ENCODE assay signal across 34 cellular contexts in genomic region chrX:99777912-99778311, GRCh38.
"Had no signal": no experiment of that assay in that cellular context is flagged by ENCODE, and none has a peak within 500 bp of the region (broad histone marks: within the 10 kb centered on the region; RNA-seq: fewer than 3 reads in every experiment).

No MANE protein-coding gene starts in this region.

- H3K9me3 Mint-ChIP-seq: activated B cell treated with CpG ODN at 0.5 μM for 24 hours; activated CD4-positive, alpha-beta memory T cell treated with anti-CD3 and anti-CD28 coated beads for 36 hours; activated CD4-positive, alpha-beta T cell treated with anti-CD3 and anti-CD28 coated beads, Interleukin-2, amount 10 ng/mL, durations not matched to agents 24 days and 14 days; activated CD8-positive, alpha-beta T cell treated with anti-CD3 and anti-CD28 coated beads for 36 hours; activated naive CD4-positive, alpha-beta T cell treated with anti-CD3 and anti-CD28 coated beads, Interleukin-2, amount 50 U/mL, for 72 hours; activated naive CD8-positive, alpha-beta T cell treated with anti-CD3 and anti-CD28 coated beads for 36 hours; activated T-cell treated with anti-CD3 and anti-CD28 coated beads, Interleukin-2, amount 50 U/mL, for 4 hours; activated T-helper 1 cell treated with anti-CD3 and anti-CD28 coated beads, Interleukin-12 subunit alpha, Interleukin-12 subunit beta, Interleukin-2, Interleukin-4 antibody, amounts not matched to agents 30 ng/mL and 10 ng/mL and 1 ng/mL, durations not matched to agents 14 hours and 24 hours and 36 hours; activated T-helper 17 cell treated with anti-CD3 and anti-CD28 coated beads, Interleukin-2, amount 50 U/mL, for 72 hours had no signal

- H3K4me3 Mint-ChIP-seq: activated B cell treated with CpG ODN at 0.5 μM for 24 hours; activated CD4-positive, alpha-beta memory T cell treated with anti-CD3 and anti-CD28 coated beads for 36 hours; activated CD4-positive, alpha-beta T cell treated with anti-CD3 and anti-CD28 coated beads, Interleukin-2, amount 10 ng/mL, durations not matched to agents 24 days and 14 days; activated CD8-positive, alpha-beta T cell treated with anti-CD3 and anti-CD28 coated beads for 36 hours; activated naive CD4-positive, alpha-beta T cell treated with anti-CD3 and anti-CD28 coated beads for 36 hours; activated naive CD8-positive, alpha-beta T cell treated with anti-CD3 and anti-CD28 coated beads for 36 hours; activated T-cell treated with anti-CD3 and anti-CD28 coated beads, Interleukin-2, amount 50 U/mL, for 4 hours; activated T-cell treated with anti-CD3 and anti-CD28 coated beads, Interleukin-2, amount 50 U/mL, for 72 hours; activated T-helper 1 cell treated with anti-CD3 and anti-CD28 coated beads, Interleukin-12 subunit alpha, Interleukin-12 subunit beta, Interleukin-2, Interleukin-4 antibody, amounts not matched to agents 30 ng/mL and 10 ng/mL and 1 ng/mL, durations not matched to agents 14 hours and 24 hours and 36 hours; activated T-helper 17 cell treated with anti-CD3 and anti-CD28 coated beads, Interleukin-2, amount 50 U/mL, for 72 hours; T-helper 1 cell treated with Interleukin-12 subunit alpha and Interleukin-12 subunit beta and Interleukin-4 antibody, amounts not matched to agents 30 μg/mL and 1 μg/mL, for 36 hours; T-helper 2 cell treated with Interferon-gamma antibody and Interleukin-4, amounts not matched to agents 5 μg/mL and 100 μg/mL, for 36 hours had no signal

- H3K27ac Mint-ChIP-seq: activated B cell treated with CpG ODN at 0.5 μM for 24 hours; activated CD4-positive, alpha-beta memory T cell treated with anti-CD3 and anti-CD28 coated beads for 36 hours; activated CD4-positive, alpha-beta T cell treated with anti-CD3 and anti-CD28 coated beads, Interleukin-2, amount 10 ng/mL, durations not matched to agents 24 days and 14 days; activated CD8-positive, alpha-beta T cell treated with anti-CD3 and anti-CD28 coated beads for 36 hours; activated naive CD4-positive, alpha-beta T cell treated with anti-CD3 and anti-CD28 coated beads for 36 hours; activated naive CD4-positive, alpha-beta T cell treated with anti-CD3 and anti-CD28 coated beads, Interleukin-2, amount 50 U/mL, for 72 hours; activated naive CD8-positive, alpha-beta T cell treated with anti-CD3 and anti-CD28 coated beads for 36 hours; activated T-cell treated with anti-CD3 and anti-CD28 coated beads, Interleukin-2, amount 50 U/mL, for 72 hours; activated T-helper 1 cell treated with anti-CD3 and anti-CD28 coated beads, Interleukin-12 subunit alpha, Interleukin-12 subunit beta, Interleukin-2, Interleukin-4 antibody, amounts not matched to agents 30 ng/mL and 10 ng/mL and 1 ng/mL, durations not matched to agents 14 hours and 24 hours and 36 hours; activated T-helper 17 cell treated with anti-CD3 and anti-CD28 coated beads, Interleukin-2, amount 50 U/mL, for 72 hours; T-helper 1 cell treated with Interleukin-12 subunit alpha and Interleukin-12 subunit beta and Interleukin-4 antibody, amounts not matched to agents 30 μg/mL and 1 μg/mL, for 36 hours; T-helper 2 cell treated with Interferon-gamma antibody and Interleukin-4, amounts not matched to agents 5 μg/mL and 100 μg/mL, for 36 hours had no signal

- H3K9me3 ChIP-seq: adrenal gland, body of pancreas had no signal

- H3K36me3 Mint-ChIP-seq: activated CD4-positive, alpha-beta memory T cell treated with anti-CD3 and anti-CD28 coated beads for 36 hours; activated naive CD4-positive, alpha-beta T cell treated with anti-CD3 and anti-CD28 coated beads, Interleukin-2, amount 50 U/mL, for 72 hours; activated naive CD8-positive, alpha-beta T cell treated with anti-CD3 and anti-CD28 coated beads for 36 hours had no signal

- H3K27ac ChIP-seq: adrenal gland, body of pancreas, brain microvascular endothelial cell, breast epithelium, WERI-Rb-1 had no signal

- H3K4me1 ChIP-seq: adrenal gland, body of pancreas, breast epithelium had no signal

- H3K4me1 Mint-ChIP-seq: activated B cell treated with CpG ODN at 0.5 μM for 24 hours; activated CD4-positive, alpha-beta T cell treated with anti-CD3 and anti-CD28 coated beads, Interleukin-2, amount 10 ng/mL, durations not matched to agents 24 days and 14 days; activated naive CD8-positive, alpha-beta T cell treated with anti-CD3 and anti-CD28 coated beads for 36 hours; activated T-helper 17 cell treated with anti-CD3 and anti-CD28 coated beads, Interleukin-2, amount 50 U/mL, for 72 hours had no signal

- H3K27me3 ChIP-seq: body of pancreas, brain microvascular endothelial cell had no signal

- H3K4me3 ChIP-seq: adrenal gland, body of pancreas, breast epithelium had no signal

- DNase-seq: activated B cell treated with CpG ODN at 0.5 μM for 24 hours; activated CD4-positive, alpha-beta memory T cell treated with anti-CD3 and anti-CD28 coated beads for 36 hours; activated CD4-positive, alpha-beta T cell treated with anti-CD3 and anti-CD28 coated beads for 4 hours; activated CD4-positive, alpha-beta T cell treated with anti-CD3 and anti-CD28 coated beads, Interleukin-2, amount 10 ng/mL, durations not matched to agents 24 days and 14 days; activated CD4-positive, alpha-beta T cell treated with anti-CD3 and anti-CD28 coated beads, Interleukin-2, amount 50 U/mL, for 1 hour; activated CD4-positive, alpha-beta T cell treated with anti-CD3 and anti-CD28 coated beads, Interleukin-2, amount 50 U/mL, for 4 hours; activated CD4-positive, CD25-positive, alpha-beta regulatory T cell treated with anti-CD3 and anti-CD28 coated beads, Interleukin-2, amount 50 U/mL, for 72 hours; activated CD8-positive, alpha-beta memory T cell treated with anti-CD3 and anti-CD28 coated beads, Interleukin-2, amount 50 U/mL, for 4 hours; activated CD8-positive, alpha-beta T cell treated with anti-CD3 and anti-CD28 coated beads for 36 hours; activated effector memory CD4-positive, alpha-beta T cell treated with anti-CD3 and anti-CD28 coated beads, Interleukin-2, amount 50 U/mL, for 16 hours; activated gamma-delta T cell treated with Interleukin-2 at 50 U/mL for 16 hours; activated naive CD4-positive, alpha-beta T cell; activated naive CD4-positive, alpha-beta T cell treated with anti-CD3 and anti-CD28 coated beads for 36 hours; activated naive CD4-positive, alpha-beta T cell treated with anti-CD3 and anti-CD28 coated beads, Interleukin-2, amount 50 U/mL, for 16 hours; activated naive CD8-positive, alpha-beta T cell treated with anti-CD3 and anti-CD28 coated beads for 36 hours; activated T-cell treated with anti-CD3 and anti-CD28 coated beads for 4 hours; activated T-cell treated with anti-CD3 and anti-CD28 coated beads, Interleukin-2, amount 50 U/mL, for 1 hour; activated T-cell treated with anti-CD3 and anti-CD28 coated beads, Interleukin-2, amount 50 U/mL, for 4 hours; activated T-cell treated with anti-CD3 and anti-CD28 coated beads, Interleukin-2, amount 50 U/mL, for 72 hours; adrenal gland; amniotic stem cell; body of pancreas; brain microvascular endothelial cell; central memory CD4-positive, alpha-beta T cell; T-helper 1 cell; T-helper 2 cell; T-helper 9 cell; WERI-Rb-1 had no signal

- H3K27me3 Mint-ChIP-seq: activated B cell treated with CpG ODN at 0.5 μM for 24 hours; activated CD4-positive, alpha-beta memory T cell treated with anti-CD3 and anti-CD28 coated beads for 36 hours; activated CD4-positive, alpha-beta T cell treated with anti-CD3 and anti-CD28 coated beads, Interleukin-2, amount 10 ng/mL, durations not matched to agents 24 days and 14 days; activated CD8-positive, alpha-beta T cell treated with anti-CD3 and anti-CD28 coated beads for 36 hours; activated naive CD8-positive, alpha-beta T cell treated with anti-CD3 and anti-CD28 coated beads for 36 hours; activated T-helper 17 cell treated with anti-CD3 and anti-CD28 coated beads, Interleukin-2, amount 50 U/mL, for 72 hours had no signal

- H3K36me3 ChIP-seq: adrenal gland, brain microvascular endothelial cell, breast epithelium, WERI-Rb-1 had no signal

- ATAC-seq: activated CD8-positive, alpha-beta T cell treated with anti-CD3 and anti-CD28 coated beads for 36 hours; activated naive CD4-positive, alpha-beta T cell treated with anti-CD3 and anti-CD28 coated beads, Interleukin-2, amount 50 U/mL, for 72 hours; activated T-cell treated with anti-CD3 and anti-CD28 coated beads, Interleukin-2, amount 50 U/mL, for 4 hours; activated T-cell treated with anti-CD3 and anti-CD28 coated beads, Interleukin-2, amount 50 U/mL, for 72 hours; activated T-helper 17 cell treated with anti-CD3 and anti-CD28 coated beads, Interleukin-2, amount 50 U/mL, for 72 hours; body of pancreas had no signal
